ENCODE assay signal across 1 cellular context in genomic region chr2:127700527-127701192, GRCh38.
TF ChIP-seq lines count a peak whose summit lies in the region.

No MANE protein-coding gene starts in this region.

TF ChIP-seq in A549, 52 proteins besides CTCF, POLR2A, EP300 and RAD21 (continued from another document):
- TF ChIP-seq MAZ (IDR thresholded peaks at IDR 0.05; ENCODE audit: borderline replicate concordance, low read depth, low read length) (no peak), HOXB13 (CRISPR knock-in tag; IDR thresholded peaks at IDR 0.05; ENCODE audit: low read depth) (no peak; the same call in 1 of the 2 replicates), MAX (IDR thresholded peaks at IDR 0.05) (peak; percentile 87), KDM5A (IDR thresholded peaks at IDR 0.05) (no peak), HDAC2 (IDR thresholded peaks at IDR 0.05) (no peak), CEBPB (IDR thresholded peaks at IDR 0.05) (no peak), CHD2 (IDR thresholded peaks at IDR 0.05; ENCODE audit: low read length, partially characterized antibody) (no peak), NR3C1 (IDR thresholded peaks at IDR 0.05) (no peak), JUN (IDR thresholded peaks at IDR 0.05) (no peak), EHF (CRISPR knock-in tag; IDR thresholded peaks at IDR 0.05) (no peak), FOXS1 (CRISPR knock-in tag; IDR thresholded peaks at IDR 0.05) (no peak), GATA3 (IDR thresholded peaks at IDR 0.05; ENCODE audit: borderline replicate concordance) (no peak), E2F6 (IDR thresholded peaks at IDR 0.05; ENCODE audit: borderline replicate concordance, low read depth) (no peak), JUNB (IDR thresholded peaks at IDR 0.05) (no peak), NPAS2 (CRISPR knock-in tag; IDR thresholded peaks at IDR 0.05; ENCODE audit: borderline replicate concordance) (no peak), BHLHE40 (IDR thresholded peaks at IDR 0.05; ENCODE audit: low read depth, low read length) (no peak), POLR2AphosphoS2 (conservative IDR thresholded peaks at IDR 0.05; ENCODE audit: low read length) (no peak), ZC3H11A (IDR thresholded peaks at IDR 0.05) (no peak), TFCP2L1 (CRISPR knock-in tag; IDR thresholded peaks at IDR 0.05) (no peak), FOSB (CRISPR knock-in tag; IDR thresholded peaks at IDR 0.05) (no peak), RFX5 (IDR thresholded peaks at IDR 0.05) (no peak), REST (IDR thresholded peaks at IDR 0.05) (0 out of 2 replicates have a peak, but pooled peaks have one; percentile 23), HOXB5 (CRISPR knock-in tag; IDR thresholded peaks at IDR 0.05) (no peak), ELK1 (IDR thresholded peaks at IDR 0.05; ENCODE audit: low read depth, low read length) (no peak), MYC (IDR thresholded peaks at IDR 0.05; ENCODE audit: borderline replicate concordance, low read length) (peak; percentile 67; the same call in 1 of the 2 replicates), KDM1A (IDR thresholded peaks at IDR 0.05; ENCODE audit: low read depth) (no peak), PBX3 (IDR thresholded peaks at IDR 0.05) (no peak), RARB (CRISPR knock-in tag; IDR thresholded peaks at IDR 0.05) (peak; percentile 19; the same call in 1 of the 2 replicates), FOSL2 (IDR thresholded peaks at IDR 0.05) (0 out of 2 replicates have a peak, but pooled peaks have one; percentile 14), FOSL2 (CRISPR knock-in tag; IDR thresholded peaks at IDR 0.05) (peak; percentile 72), ATOH8 (CRISPR knock-in tag; IDR thresholded peaks at IDR 0.05; ENCODE audit: low read depth) (no peak)
